Comparison of ENCODE assay signal across 1 cellular context in genomic region chr19:29942404-29943261, GRCh38.
TF ChIP-seq lines count a peak whose summit lies in the region.

No MANE protein-coding gene starts in this region.

TF ChIP-seq in HEK293, 187 proteins besides CTCF, POLR2A, EP300 and RAD21 (continued from another document and continues in another):
- TF ChIP-seq ZNF596 (tag by site-specific recombination; IDR thresholded peaks at IDR 0.05) = 0 out of 2 replicates have a peak, but pooled peaks have one; percentile 31
- TF ChIP-seq ZBTB20 (tag by site-specific recombination; IDR thresholded peaks at IDR 0.05) = peak; percentile 93
- TF ChIP-seq ZXDB (tag by site-specific recombination; IDR thresholded peaks at IDR 0.05) = peak; percentile 99
- peak; percentile 80 for TF ChIP-seq ZNF664 (tag by site-specific recombination; IDR thresholded peaks at IDR 0.05)
- 0 out of 2 replicates have a peak, but pooled peaks have one; percentile 4 for TF ChIP-seq ELK4 (IDR thresholded peaks at IDR 0.05; ENCODE audit: borderline replicate concordance, low read depth, low read length)
- TF ChIP-seq ZBTB48 (tag by site-specific recombination; IDR thresholded peaks at IDR 0.05) = peak; percentile 56; the same call in 1 of the 2 replicates
- TF ChIP-seq MYNN (tag by site-specific recombination; IDR thresholded peaks at IDR 0.05; ENCODE audit: borderline replicate concordance) = no peak
- no peak for TF ChIP-seq GFI1B (tag by site-specific recombination; IDR thresholded peaks at IDR 0.05)
- TF ChIP-seq ZNF670 (tag by site-specific recombination; IDR thresholded peaks at IDR 0.05; ENCODE audit: low read depth) = no peak
- peak; percentile 91 for TF ChIP-seq ZSCAN5A (tag by site-specific recombination; IDR thresholded peaks at IDR 0.05)
- TF ChIP-seq ZNF366 (tag by site-specific recombination; conservative IDR thresholded peaks at IDR 0.05) = peak; percentile 41; the same call in 1 of the 2 replicates
- TF ChIP-seq ZNF449 (tag by site-specific recombination; IDR thresholded peaks at IDR 0.05) = 0 out of 2 replicates have a peak, but pooled peaks have one; percentile 11
- 0 out of 2 replicates have a peak, but pooled peaks have one; percentile 19 for TF ChIP-seq YY2 (tag by site-specific recombination; IDR thresholded peaks at IDR 0.05)
- TF ChIP-seq ZNF561 (tag by site-specific recombination; IDR thresholded peaks at IDR 0.05; ENCODE audit: borderline replicate concordance) = peak; percentile 57; the same call in 1 of the 2 replicates
- peak; percentile 72 for TF ChIP-seq ZNF692 (tag by site-specific recombination; IDR thresholded peaks at IDR 0.05)
- TF ChIP-seq OVOL3 (tag by site-specific recombination; IDR thresholded peaks at IDR 0.05) = 0 out of 2 replicates have a peak, but pooled peaks have one; percentile 7
- TF ChIP-seq GLIS1 (tag by site-specific recombination; IDR thresholded peaks at IDR 0.05) = peak; percentile 56
- TF ChIP-seq ZNF544 (tag by site-specific recombination; IDR thresholded peaks at IDR 0.05) = no peak
- no peak for TF ChIP-seq ZNF132 (tag by site-specific recombination; IDR thresholded peaks at IDR 0.05; ENCODE audit: borderline replicate concordance)
- peak; percentile 87 for TF ChIP-seq ZNF501 (tag by site-specific recombination; IDR thresholded peaks at IDR 0.05)
- TF ChIP-seq ZNF600 (tag by site-specific recombination; IDR thresholded peaks at IDR 0.05) = peak; percentile 79
- TF ChIP-seq SP3 (tag by site-specific recombination; IDR thresholded peaks at IDR 0.05) = peak; percentile 70
- no peak for TF ChIP-seq ZNF211 (tag by site-specific recombination; IDR thresholded peaks at IDR 0.05; ENCODE audit: low read depth)
- TF ChIP-seq ZNF629 (tag by site-specific recombination; IDR thresholded peaks at IDR 0.05) = peak; percentile 57; the same call in 1 of the 2 replicates
- TF ChIP-seq ZIC2 (tag by site-specific recombination; IDR thresholded peaks at IDR 0.05) = peak; percentile 82
- no peak for TF ChIP-seq ZNF266 (tag by site-specific recombination; IDR thresholded peaks at IDR 0.05; ENCODE audit: low read depth)
- peak; percentile 68; the same call in 1 of the 2 replicates for TF ChIP-seq ZFP37 (tag by site-specific recombination; IDR thresholded peaks at IDR 0.05)
- TF ChIP-seq ZBTB11 (tag by site-specific recombination; conservative IDR thresholded peaks at IDR 0.05; ENCODE audit: low read depth) = peak; percentile 89
- TF ChIP-seq ZBTB44 (tag by site-specific recombination; IDR thresholded peaks at IDR 0.05) = no peak
- no peak for TF ChIP-seq ZNF114 (tag by site-specific recombination; IDR thresholded peaks at IDR 0.05)
- peak; percentile 75 for TF ChIP-seq KLF1 (tag by site-specific recombination; IDR thresholded peaks at IDR 0.05)
- TF ChIP-seq ZSCAN4 (tag by site-specific recombination; IDR thresholded peaks at IDR 0.05) = 0 out of 2 replicates have a peak, but pooled peaks have one; percentile 11
- TF ChIP-seq SP7 (tag by site-specific recombination; IDR thresholded peaks at IDR 0.05) = peak; percentile 67; the same call in 1 of the 2 replicates
- TF ChIP-seq ZNF214 (tag by site-specific recombination; IDR thresholded peaks at IDR 0.05; ENCODE audit: borderline replicate concordance) = no peak
- no peak for TF ChIP-seq ZNF529 (tag by site-specific recombination; IDR thresholded peaks at IDR 0.05; ENCODE audit: insufficient replicate concordance)
- TF ChIP-seq ZNF2 (tag by site-specific recombination; IDR thresholded peaks at IDR 0.05) = peak; percentile 69; the same call in 1 of the 2 replicates
- TF ChIP-seq ZBTB10 (tag by site-specific recombination; IDR thresholded peaks at IDR 0.05) = peak; percentile 74; the same call in 1 of the 2 replicates
- peak; percentile 75; the same call in 1 of the 2 replicates for TF ChIP-seq ZNF391 (tag by site-specific recombination; IDR thresholded peaks at IDR 0.05; ENCODE audit: borderline replicate concordance, low read depth)
- peak; percentile 71; the same call in 1 of the 2 replicates for TF ChIP-seq ZNF639 (tag by site-specific recombination; IDR thresholded peaks at IDR 0.05)
- TF ChIP-seq KLF8 (tag by site-specific recombination; IDR thresholded peaks at IDR 0.05) = peak; percentile 96
- TF ChIP-seq PRDM4 (tag by site-specific recombination; IDR thresholded peaks at IDR 0.05) = no peak
